ENCODE assay signal across 25 cellular contexts in the genomic region with DNA sequence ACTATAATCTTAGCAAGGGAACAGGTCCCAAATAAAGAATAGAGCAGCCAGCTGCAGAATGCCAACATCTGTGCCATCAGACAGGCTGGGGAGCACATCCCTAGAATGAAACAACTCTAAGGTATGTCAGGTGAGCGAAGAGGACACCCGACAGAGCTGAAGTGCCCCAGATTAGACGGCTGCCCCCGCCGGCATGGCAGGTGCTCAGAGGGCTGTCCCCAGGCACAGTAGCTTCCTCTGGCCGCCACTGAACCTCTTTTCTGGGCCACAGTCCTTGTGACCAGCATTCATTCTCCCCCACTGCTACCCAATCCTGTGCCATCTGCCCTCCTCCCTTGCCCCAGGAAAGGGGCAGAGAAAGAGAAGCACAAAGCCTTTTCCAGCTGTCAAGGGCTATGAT. TPM values are rescaled to one million over a fixed set of nuclear protein-coding genes. Genes with fewer than 3 reads are reported as not detected.
DNase-seq lines count a peak whose midpoint lies in the region; ATAC-seq, FAIRE-seq and TF ChIP-seq lines count a peak whose summit lies in the region.
"Had no signal": no experiment of that assay in that cellular context is flagged by ENCODE, and none has a peak within 500 bp of the region (broad histone marks: within the 10 kb centered on the region; RNA-seq: fewer than 3 reads in every experiment).

No MANE protein-coding gene starts in this region.

- no peak overlapping the region for H2AFZ ChIP-seq in OCI-LY7 (ENCODE audit: low read length)
- H2AFZ ChIP-seq: GM23338, parathyroid adenoma had no signal

- TF ChIP-seq CTCF in OCI-LY7 (conservative IDR thresholded peaks at IDR 0.05; ENCODE audit: low read length): no peak
- TF ChIP-seq CTCF in pancreas (IDR thresholded peaks at IDR 0.05): no peak

- H3K79me2 ChIP-seq in OCI-LY7 (ENCODE audit: insufficient read depth, low read depth, low read length): no peaks in the 10 kb centered on the region
- H3K79me2 ChIP-seq: parathyroid adenoma had no signal

- no peaks in the 10 kb centered on the region for H4K20me1 ChIP-seq in OCI-LY7 (ENCODE audit: insufficient read depth, low read length)

- H3K4me3 ChIP-seq in OCI-LY7 (ENCODE audit: low read depth, low read length, poor library complexity, severe bottlenecking) (no peak overlapping the region), pancreas (no peak overlapping the region)
- H3K4me3 ChIP-seq: BLaER1 treated with 17β-estradiol and CSF1 and Interleukin-3, amounts not matched to agents 10 nM and 100 nM; GM23338; tibial nerve had no signal

- intact Hi-C loops in OCI-LY7 (cut with micrococcal nuclease; ENCODE audit: unreplicated experiment) (loop anchor here (5.0 kb wide), 2 partner anchors 42 to 193 kb away; partner anchors contain the start of gene RGS10), pancreas (cut with DNase I) (no loop called here)

- peak overlapping the region; percentile 21 for H3K4me3 Mint-ChIP-seq in activated T-cell treated with anti-CD3 and anti-CD28 coated beads, Interleukin-2, amount 50 U/mL, for 4 hours
- no peak overlapping the region for H3K4me3 Mint-ChIP-seq in stimulated activated memory B cell treated with anti-CD40 and anti-IgM and Interleukin-4, amounts not matched to agents 10 μg/mL and 1 μg/mL and 100 μg/mL, for 72 hours
- H3K4me3 Mint-ChIP-seq: GM23338; stimulated activated effector memory CD8-positive, alpha-beta T cell treated with anti-CD3 and anti-CD28 coated beads, Interleukin-12 subunit alpha, Interleukin-12 subunit beta, amount 100 ng/mL, for 72 hours had no signal

- BruUV-seq in OCI-LY7 (replicated peaks; lab: Mats Ljungman, UMichigan): no TSS peak

- no peaks in the 10 kb centered on the region for H3K27me3 Mint-ChIP-seq in activated T-cell treated with anti-CD3 and anti-CD28 coated beads, Interleukin-2, amount 50 U/mL, for 4 hours (ENCODE audit: low read depth)
- no peaks in the 10 kb centered on the region for H3K27me3 Mint-ChIP-seq in stimulated activated memory B cell treated with anti-CD40 and anti-IgM and Interleukin-4, amounts not matched to agents 10 μg/mL and 1 μg/mL and 100 μg/mL, for 72 hours

- peaks cover 27% of the 10 kb centered on the region for H3K36me3 Mint-ChIP-seq in activated T-cell treated with anti-CD3 and anti-CD28 coated beads, Interleukin-2, amount 50 U/mL, for 4 hours (ENCODE audit: insufficient read depth)
- H3K36me3 Mint-ChIP-seq in stimulated activated memory B cell treated with anti-CD40 and anti-IgM and Interleukin-4, amounts not matched to agents 10 μg/mL and 1 μg/mL and 100 μg/mL, for 72 hours: peaks cover 60% of the 10 kb centered on the region

- CTCF ChIA-PET in OCI-LY7 (lab: Charles Lee; ENCODE audit: unreplicated experiment): no interaction called here

- H3K4me1 ChIP-seq in OCI-LY7 (ENCODE audit: insufficient read depth, low read length, poor library complexity, severe bottlenecking): peaks cover 33% of the 10 kb centered on the region
- no peaks in the 10 kb centered on the region for H3K4me1 ChIP-seq in pancreas
- H3K4me1 ChIP-seq: parathyroid adenoma had no signal

- H3K9me3 ChIP-seq in OCI-LY7 (ENCODE audit: low read length) (no peaks in the 10 kb centered on the region), pancreas (no peaks in the 10 kb centered on the region)
- H3K9me3 ChIP-seq: BLaER1 treated with 17β-estradiol and CSF1 and Interleukin-3, amounts not matched to agents 10 nM and 100 nM; tibial nerve had no signal

- H3K27ac ChIP-seq in OCI-LY7 (ENCODE audit: low read depth, low read length, poor library complexity, severe bottlenecking) (no peak overlapping the region), pancreas (no peak overlapping the region)
- H3K27ac ChIP-seq: BLaER1 treated with 17β-estradiol and CSF1 and Interleukin-3, amounts not matched to agents 10 nM and 100 nM; parathyroid adenoma; VCaP had no signal

- WGBS in pancreas, 2 donors: 74 to 79% methylated on average over 5 to 6 of the region's 6 CpGs

- DNase-seq in activated T-cell treated with anti-CD3 and anti-CD28 coated beads, Interleukin-2, amount 50 U/mL, for 4 hours: no peak
- no peak for DNase-seq in activated T-cell treated with anti-CD3 and anti-CD28 coated beads, Interleukin-2, amount 50 U/mL, for 1 hour
- DNase-seq in OCI-LY7 (ENCODE audit: low spot score): peak; percentile 16
- peak; percentile 17 for DNase-seq in cerebellum (ENCODE audit: low spot score)
- DNase-seq in pancreas: no peak
- no peak for DNase-seq in NCI-H187 (lab: John Stamatoyannopoulos, UW)
- DNase-seq: ACHN, cerebellar nuclear complex, DMS 273 treated with DMSO at 0.1 percent for 48 hours, GF-D8, KBM-7, NCI-H1694 treated with DMSO at 0.1 percent for 48 hours, PC-3, SIG-M5 had no signal

- H3K27ac Mint-ChIP-seq in stimulated activated memory B cell treated with anti-CD40 and anti-IgM and Interleukin-4, amounts not matched to agents 10 μg/mL and 1 μg/mL and 100 μg/mL, for 72 hours: peak overlapping the region; percentile 79
- H3K27ac Mint-ChIP-seq: GM23338 had no signal

- POLR2A ChIA-PET in OCI-LY7 (lab: Charles Lee): interaction anchor here (0.6 to 1.3 kb wide), 3 partner anchors 10 to 42 kb away, joined by 3 to 5 read pairs (median 5); partner anchors contain the start of gene RGS10

- FAIRE-seq in pancreas (lab: Jason Lieb, UNC): no peak
- FAIRE-seq: astrocyte, frontal cortex had no signal

- 0 out of 2 replicates have a peak, but pooled peaks cover 3% of the 10 kb centered on the region for H3K36me3 ChIP-seq in OCI-LY7 (ENCODE audit: insufficient read depth, low read length)
- H3K36me3 ChIP-seq in pancreas: no peaks in the 10 kb centered on the region

- H3K4me1 Mint-ChIP-seq in activated T-cell treated with anti-CD3 and anti-CD28 coated beads, Interleukin-2, amount 50 U/mL, for 4 hours (ENCODE audit: low read depth): peaks cover 91% of the 10 kb centered on the region
- H3K4me1 Mint-ChIP-seq in stimulated activated memory B cell treated with anti-CD40 and anti-IgM and Interleukin-4, amounts not matched to agents 10 μg/mL and 1 μg/mL and 100 μg/mL, for 72 hours: peaks cover 55% of the 10 kb centered on the region

- no peaks in the 10 kb centered on the region for H3K9me2 ChIP-seq in OCI-LY7 (ENCODE audit: insufficient read depth, low read length)

- no peaks in the 10 kb centered on the region for H3K27me3 ChIP-seq in pancreas
- H3K27me3 ChIP-seq: BLaER1 treated with 17β-estradiol and CSF1 and Interleukin-3, amounts not matched to agents 10 nM and 100 nM; tibial nerve had no signal

- no peaks in the 10 kb centered on the region for H3K9me3 Mint-ChIP-seq in activated T-cell treated with anti-CD3 and anti-CD28 coated beads, Interleukin-2, amount 50 U/mL, for 4 hours
- no peaks in the 10 kb centered on the region for H3K9me3 Mint-ChIP-seq in stimulated activated memory B cell treated with anti-CD40 and anti-IgM and Interleukin-4, amounts not matched to agents 10 μg/mL and 1 μg/mL and 100 μg/mL, for 72 hours
- H3K9me3 Mint-ChIP-seq: GM23338; stimulated activated effector memory CD8-positive, alpha-beta T cell treated with anti-CD3 and anti-CD28 coated beads, Interleukin-12 subunit alpha, Interleukin-12 subunit beta, amount 100 ng/mL, for 72 hours had no signal

- no peak for ATAC-seq in activated T-cell treated with anti-CD3 and anti-CD28 coated beads, Interleukin-2, amount 50 U/mL, for 4 hours
- ATAC-seq in stimulated activated memory B cell treated with anti-CD40 and anti-IgM and Interleukin-4, amounts not matched to agents 10 μg/mL and 1 μg/mL and 100 μg/mL, for 72 hours: no peak
- ATAC-seq in pancreas (no peak), HG02678 (IDR thresholded peaks at IDR 0.05; ENCODE audit: unreplicated experiment) (no peak)
- ATAC-seq: esophagus mucosa; GM23338; PC-3; stimulated activated effector memory CD8-positive, alpha-beta T cell treated with anti-CD3 and anti-CD28 coated beads, Interleukin-12 subunit alpha, Interleukin-12 subunit beta, amount 100 ng/mL, for 72 hours had no signal

- H3K4me2 ChIP-seq in OCI-LY7 (ENCODE audit: low read length): peak overlapping the region; percentile 20; the same call in 1 of the 2 replicates
- H3K4me2 ChIP-seq: BLaER1 treated with 17β-estradiol and CSF1 and Interleukin-3, amounts not matched to agents 10 nM and 100 nM; GM23338 had no signal

RNA-seq across cellular contexts. Expression of gene RGS10, which starts 41.7 kb away (rescaled TPM):
- total RNA-seq in activated T-cell treated with anti-CD3 and anti-CD28 coated beads, Interleukin-2, amount 50 U/mL, for 4 hours: 100 to 1,000 TPM; 116 to 163 (median 137) TPM
- 16.9 and 22.5 TPM in 2 replicates for total RNA-seq in OCI-LY7 (2014; rRNA removed; shearing (Covaris generic))
- total RNA-seq in OCI-LY7 (2022) (45.2 and 48.8 TPM in 2 replicates), cerebellum (5.4 TPM), pancreas (10 to 100 TPM in 1 of 6 donors, 1 to 10 TPM in 3, under 1 TPM in 2; 0.42 to 15.9 (median 3.6) TPM)
- polyA plus RNA-seq in pancreas: 1 to 10 TPM; 4.4 to 5.4 TPM

Comparison
In these comparisons a context has a peak if more than half of its experiments do, and no peak if none do; other contexts are left out.
1. DNase-seq: peak in OCI-LY7 (single experiment) and cerebellum (single experiment); none in activated T-cell treated with anti-CD3 and anti-CD28 coated beads, Interleukin-2, amount 50 U/mL, for 4 hours (single experiment), activated T-cell treated with anti-CD3 and anti-CD28 coated beads, Interleukin-2, amount 50 U/mL, for 1 hour (single experiment), pancreas (0 of 6) and NCI-H187 (0 of 2).